20 cellular contexts compared by ENCODE assay signal in genomic region chr9:81530407-81530810, GRCh38.
A peak's percentile ranks its signal among the peaks of the same experiment; 100 is the strongest.
DNase-seq lines count a peak whose midpoint lies in the region; ATAC-seq and TF ChIP-seq lines count a peak whose summit lies in the region.
"Had no signal": no experiment of that assay in that cellular context is flagged by ENCODE, and none has a peak within 500 bp of the region (broad histone marks: within the 10 kb centered on the region; RNA-seq: fewer than 3 reads in every experiment).

No MANE protein-coding gene starts in this region.

- H3K4me2 ChIP-seq in PC-3 (ENCODE audit: low read length) = peak overlapping the region; percentile 27; the same call in 1 of the 2 replicates
- no peak overlapping the region for H3K4me2 ChIP-seq in trophoblast cell (ENCODE audit: low read length)

- peaks cover 36% of the 10 kb centered on the region for H3K4me1 ChIP-seq in PC-3 (ENCODE audit: insufficient read depth, low read length)
- H3K4me1 ChIP-seq in trophoblast cell (ENCODE audit: control insufficient read depth in 1 of 2, insufficient read depth in 2 of 2, low read length in 2 of 2) = no peaks in the 10 kb centered on the region
- H3K4me1 ChIP-seq: gastroesophageal sphincter, lower lobe of right lung, psoas muscle had no signal

- H2BK120ac ChIP-seq in trophoblast cell (ENCODE audit: insufficient read depth, low read length, poor library complexity) = peak overlapping the region; percentile 33

- intact Hi-C loops in PC-3 (cut with micrococcal nuclease) = no loop called here

- H3K36me3 ChIP-seq in PC-3 (ENCODE audit: low read depth, low read length) = no peaks in the 10 kb centered on the region
- H3K36me3 ChIP-seq in trophoblast cell (ENCODE audit: control insufficient read depth in 1 of 2, insufficient read depth in 2 of 2, low read length in 2 of 2) = no peaks in the 10 kb centered on the region
- H3K36me3 ChIP-seq: gastroesophageal sphincter, lower lobe of right lung had no signal

- no peaks in the 10 kb centered on the region for H3F3A ChIP-seq in PC-3 (ENCODE audit: low read length, unreplicated experiment)

- H4K12ac ChIP-seq in trophoblast cell (ENCODE audit: low read depth, low read length) = no peak overlapping the region

- no peak for DNase-seq in PC-3
- DNase-seq in trophoblast cell = peak in 1 of 2 donors; percentile 7
- no peak for DNase-seq in ureter (ENCODE audit: low spot score)
- DNase-seq in activated CD4-positive, CD25-positive, alpha-beta regulatory T cell treated with anti-CD3 and anti-CD28 coated beads, Interleukin-2, amount 50 U/mL, for 72 hours = no peak
- DNase-seq: activated CD4-positive, CD25-positive, alpha-beta regulatory T cell; activated CD8-positive, alpha-beta memory T cell treated with anti-CD3 and anti-CD28 coated beads, Interleukin-2, amount 10 ng/mL, durations not matched to agents 7 days and 5 days; activated gamma-delta T cell treated with Interleukin-2 at 50 U/mL for 16 hours; anterior cingulate cortex; lower lobe of right lung; naive thymus-derived CD8-positive, alpha-beta T cell; NCI-H187; NCI-H526 treated with DMSO at 0.1 percent for 48 hours; T-helper 1 cell had no signal

- H3K79me2 ChIP-seq in PC-3 (ENCODE audit: low read length) = no peaks in the 10 kb centered on the region
- no peaks in the 10 kb centered on the region for H3K79me2 ChIP-seq in trophoblast cell (ENCODE audit: control insufficient read depth, insufficient read depth, low read length, poor library complexity)

- no TSS peak for BruUV-seq in PC-3 (replicated peaks; lab: Mats Ljungman, UMichigan)

- H3K23ac ChIP-seq in trophoblast cell (ENCODE audit: low read length) = no peak overlapping the region

- H4K91ac ChIP-seq in trophoblast cell (ENCODE audit: low read depth, low read length) = no peak overlapping the region

- POLR2A ChIA-PET in PC-3 (lab: Charles Lee; ENCODE audit: unreplicated experiment) = no interaction called here

- H3K9me3 ChIP-seq in PC-3 (ENCODE audit: low read length) (no peaks in the 10 kb centered on the region), trophoblast cell (ENCODE audit: insufficient read depth, low read depth, low read length) (no peaks in the 10 kb centered on the region)
- H3K9me3 ChIP-seq: gastroesophageal sphincter, lower lobe of right lung, psoas muscle had no signal

- H3K27me3 ChIP-seq in PC-3 (ENCODE audit: low read length) (no peaks in the 10 kb centered on the region), trophoblast cell (ENCODE audit: insufficient read depth, low read length) (no peaks in the 10 kb centered on the region)
- H3K27me3 ChIP-seq: gastroesophageal sphincter had no signal

- H4K8ac ChIP-seq in trophoblast cell (ENCODE audit: low read depth, low read length) = peak overlapping the region; percentile 30

- H3K27ac ChIP-seq in PC-3 (ENCODE audit: low read length) (peak overlapping the region; percentile 68), trophoblast cell (ENCODE audit: low read depth, low read length) (peak overlapping the region; percentile 26)
- H3K27ac ChIP-seq: lower lobe of right lung, psoas muscle, RWPE1 had no signal

- peaks cover 5% of the 10 kb centered on the region for H3K79me1 ChIP-seq in trophoblast cell (ENCODE audit: low read length)

- H4K20me1 ChIP-seq in PC-3 (ENCODE audit: low read length) = no peaks in the 10 kb centered on the region

- H2BK5ac ChIP-seq in trophoblast cell (ENCODE audit: low read depth, low read length, poor library complexity) = no peak overlapping the region

- peak overlapping the region; percentile 62 for H2BK12ac ChIP-seq in trophoblast cell (ENCODE audit: low read length)

- no peak overlapping the region for H3K18ac ChIP-seq in trophoblast cell (ENCODE audit: low read length)

- H3K9ac ChIP-seq in PC-3 (ENCODE audit: low read length) (peak overlapping the region; percentile 10; the same call in 1 of the 2 replicates), trophoblast cell (ENCODE audit: low read length) (no peak overlapping the region)

- CTCF ChIA-PET in PC-3 (lab: Charles Lee) = no interaction called here

- no peak overlapping the region for H2AFZ ChIP-seq in PC-3 (ENCODE audit: low read length)
- no peak overlapping the region for H2AFZ ChIP-seq in trophoblast cell (ENCODE audit: insufficient read depth, low read length, poor library complexity)

- H3K9me2 ChIP-seq in PC-3 (replicated peaks; ENCODE audit: low read length) = no peaks in the 10 kb centered on the region

- H3K4me3 ChIP-seq in PC-3 (ENCODE audit: low read length) (no peak overlapping the region), trophoblast cell (ENCODE audit: low read depth, low read length) (no peak overlapping the region)
- H3K4me3 ChIP-seq: gastroesophageal sphincter, lower lobe of right lung, psoas muscle had no signal

- no CpG with 5 or more reads among the region's 5 CpGs for WGBS in trophoblast cell (ENCODE audit: extremely low coverage, insufficient coverage, insufficient read length)

- H3K4ac ChIP-seq in trophoblast cell (ENCODE audit: low read depth, low read length) = no peak overlapping the region

- no peak overlapping the region for H2AK5ac ChIP-seq in trophoblast cell (ENCODE audit: low read length)

- H3K14ac ChIP-seq in trophoblast cell (ENCODE audit: low read length) = peak overlapping the region; percentile 42

- ATAC-seq in GM19035 (IDR thresholded peaks at IDR 0.05; ENCODE audit: unreplicated experiment) (peak; percentile 81), HG03280 (IDR thresholded peaks at IDR 0.05; ENCODE audit: unreplicated experiment) (peak; percentile 69), PC-3 (no peak), GM21529 (IDR thresholded peaks at IDR 0.05; ENCODE audit: unreplicated experiment) (no peak), HG02973 (IDR thresholded peaks at IDR 0.05; ENCODE audit: unreplicated experiment) (no peak)
- ATAC-seq: activated CD8-positive, alpha-beta memory T cell treated with anti-CD3 and anti-CD28 coated beads, Interleukin-2, amount 10 ng/mL, durations not matched to agents 7 days and 5 days; lower lobe of right lung; naive thymus-derived CD8-positive, alpha-beta T cell; psoas muscle had no signal

- TF ChIP-seq CTCF in PC-3 (conservative IDR thresholded peaks at IDR 0.05; ENCODE audit: low read depth, low read length) = no peak

Comparison
In these comparisons a context has a peak if more than half of its experiments do, and no peak if none do; other contexts are left out.
1. ATAC-seq: peak in GM19035 (single experiment) and HG03280 (single experiment); none in PC-3 (single experiment), GM21529 (single experiment) and HG02973 (single experiment).